ENCODE assay signal across 10 cellular contexts in genomic region chr2:161165811-161166210, GRCh38. TPM values are rescaled to one million over a fixed set of nuclear protein-coding genes. Genes with fewer than 3 reads are reported as not detected.
DNase-seq lines count a peak whose midpoint lies in the region; ATAC-seq and TF ChIP-seq lines count a peak whose summit lies in the region.
"Had no signal": no experiment of that assay in that cellular context is flagged by ENCODE, and none has a peak within 500 bp of the region (broad histone marks: within the 10 kb centered on the region; RNA-seq: fewer than 3 reads in every experiment).

No MANE protein-coding gene starts in this region.

- peaks cover 1% of the 10 kb centered on the region for H3K79me1 ChIP-seq in trophoblast cell (ENCODE audit: low read length)

- H3K4me1 ChIP-seq in GM23248 (ENCODE audit: insufficient read depth) (peaks cover 55% of the 10 kb centered on the region), OCI-LY3 (ENCODE audit: low read length) (peaks cover 94% of the 10 kb centered on the region), trophoblast cell (ENCODE audit: control insufficient read depth in 1 of 2, insufficient read depth in 2 of 2, low read length in 2 of 2) (no peaks in the 10 kb centered on the region), colonic mucosa (no peaks in the 10 kb centered on the region), aorta (ENCODE audit: control insufficient read depth in 1 of 2, insufficient read depth in 2 of 2, low read length in 2 of 2) (peaks cover 2 to 5% of the 10 kb centered on the region in 2 donors)

- H3K4ac ChIP-seq in trophoblast cell (ENCODE audit: low read depth, low read length): no peak overlapping the region

- H3K36me3 ChIP-seq in GM23248 (ENCODE audit: low read depth) (peaks cover 31% of the 10 kb centered on the region; the same call in 1 of the 2 replicates), OCI-LY3 (replicated peaks; ENCODE audit: low read depth, low read length) (peaks cover 39% of the 10 kb centered on the region), trophoblast cell (ENCODE audit: control insufficient read depth in 1 of 2, insufficient read depth in 2 of 2, low read length in 2 of 2) (no peaks in the 10 kb centered on the region), colonic mucosa (no peaks in the 10 kb centered on the region), aorta (ENCODE audit: control insufficient read depth in 1 of 2, insufficient read depth in 2 of 2, low read length in 1 of 2) (no peaks in the 10 kb centered on the region)

- peaks cover 30% of the 10 kb centered on the region for H3F3A ChIP-seq in GM23248 (ENCODE audit: insufficient read depth)

- H3K79me2 ChIP-seq in GM23248 (ENCODE audit: insufficient read depth): peaks cover 97% of the 10 kb centered on the region
- peaks cover 96% of the 10 kb centered on the region for H3K79me2 ChIP-seq in OCI-LY3 (ENCODE audit: low read length)
- peaks cover 2% of the 10 kb centered on the region for H3K79me2 ChIP-seq in trophoblast cell (ENCODE audit: control insufficient read depth, insufficient read depth, low read length, poor library complexity)

- no peak overlapping the region for H3K23ac ChIP-seq in trophoblast cell (ENCODE audit: low read length)

- no peak overlapping the region for H2AFZ ChIP-seq in GM23248
- no peak overlapping the region for H2AFZ ChIP-seq in OCI-LY3 (ENCODE audit: low read depth, low read length)
- no peak overlapping the region for H2AFZ ChIP-seq in trophoblast cell (ENCODE audit: insufficient read depth, low read length, poor library complexity)

- no peaks in the 10 kb centered on the region for H4K20me1 ChIP-seq in GM23248 (ENCODE audit: insufficient read depth)
- H4K20me1 ChIP-seq in OCI-LY3 (ENCODE audit: insufficient read depth, low read length): peaks cover 43% of the 10 kb centered on the region

- intact Hi-C loops in colonic mucosa (cut with DNase I): no loop called here
- intact Hi-C loops in aorta (cut with DNase I): no loop called here

- no peak overlapping the region for H2BK12ac ChIP-seq in trophoblast cell (ENCODE audit: low read length)

- no peak overlapping the region for H2BK5ac ChIP-seq in trophoblast cell (ENCODE audit: low read depth, low read length, poor library complexity)

- H4K12ac ChIP-seq in trophoblast cell (ENCODE audit: low read depth, low read length): no peak overlapping the region

- no peaks in the 10 kb centered on the region for H3K9me2 ChIP-seq in GM23248 (ENCODE audit: insufficient read depth)

- H3K18ac ChIP-seq in trophoblast cell (ENCODE audit: low read length): no peak overlapping the region

- DNase-seq in GF-D8 (lab: John Stamatoyannopoulos, UW) (peak; percentile 31), GM23248 (peak; percentile 35), fibroblast of villous mesenchyme (ENCODE audit: low read depth) (peak; percentile 59), trophoblast cell (no peak), colonic mucosa (no peak), aorta (no peak), GM13976 (ENCODE audit: low spot score) (no peak)
- DNase-seq: GDM1 had no signal

- peak overlapping the region; percentile 19; the same call in 1 of the 2 replicates for H3K9ac ChIP-seq in GM23248
- peak overlapping the region; percentile 63 for H3K9ac ChIP-seq in OCI-LY3 (ENCODE audit: low read length)
- H3K9ac ChIP-seq in trophoblast cell (ENCODE audit: low read length): no peak overlapping the region
- no peak overlapping the region for H3K9ac ChIP-seq in colonic mucosa (ENCODE audit: low read depth in 2 of 2, low read length in 2 of 2)

- TF ChIP-seq CTCF in OCI-LY3 (IDR thresholded peaks at IDR 0.05; ENCODE audit: low read depth, low read length): no peak
- no peak for TF ChIP-seq CTCF in fibroblast of villous mesenchyme (IDR thresholded peaks at IDR 0.05; ENCODE audit: insufficient read depth, low read depth, low read length)
- TF ChIP-seq CTCF in colonic mucosa (IDR thresholded peaks at IDR 0.05): no peak
- TF ChIP-seq CTCF in GM13976 (IDR thresholded peaks at IDR 0.05; ENCODE audit: borderline replicate concordance, control extremely low read depth, extremely low read depth, insufficient read depth, missing control alignments): no peak

- H2AK5ac ChIP-seq in trophoblast cell (ENCODE audit: low read length): no peak overlapping the region

- no peak overlapping the region for H2BK120ac ChIP-seq in trophoblast cell (ENCODE audit: insufficient read depth, low read length, poor library complexity)

- H4K91ac ChIP-seq in trophoblast cell (ENCODE audit: low read depth, low read length): no peak overlapping the region

- H3K27me3 ChIP-seq in GM23248 (replicated peaks; ENCODE audit: insufficient read depth): no peaks in the 10 kb centered on the region
- H3K27me3 ChIP-seq in OCI-LY3 (ENCODE audit: low read depth, low read length): no peaks in the 10 kb centered on the region
- no peaks in the 10 kb centered on the region for H3K27me3 ChIP-seq in trophoblast cell (ENCODE audit: insufficient read depth, low read length)
- H3K27me3 ChIP-seq in colonic mucosa: no peaks in the 10 kb centered on the region
- H3K27me3 ChIP-seq in aorta (ENCODE audit: control insufficient read depth in 1 of 2, insufficient read depth in 2 of 2, low read length in 1 of 2): no peaks in the 10 kb centered on the region

- H3K14ac ChIP-seq in trophoblast cell (ENCODE audit: low read length): no peak overlapping the region

- ATAC-seq in aorta (ENCODE audit: low FRiP score): no peak

- H3K9me3 ChIP-seq in GM23248 (ENCODE audit: low read depth) (no peaks in the 10 kb centered on the region), OCI-LY3 (ENCODE audit: insufficient read depth, low read length) (peaks cover 5% of the 10 kb centered on the region; the same call in 1 of the 2 replicates), trophoblast cell (ENCODE audit: insufficient read depth, low read depth, low read length) (no peaks in the 10 kb centered on the region), colonic mucosa (no peaks in the 10 kb centered on the region), aorta (ENCODE audit: control insufficient read depth, low read length) (no peaks in the 10 kb centered on the region)

- 96 to 100% methylated on average over 1 of the region's 1 CpG for WGBS in GM23248 (ENCODE audit: low coverage in 1 of 2, low lambda C conversion rate in 2 of 2, missing lambda C conversion rate in 2 of 2), 2 experiments
- no CpG with 5 or more reads among the region's 1 CpG for WGBS in trophoblast cell (ENCODE audit: extremely low coverage, insufficient coverage, insufficient read length)
- 93 to 100% methylated on average over 1 of the region's 1 CpG for WGBS in aorta, 2 donors

- peak overlapping the region; percentile 63 for H3K4me2 ChIP-seq in GM23248 (ENCODE audit: unreplicated experiment)
- H3K4me2 ChIP-seq in OCI-LY3 (ENCODE audit: low read length): peak overlapping the region; percentile 78
- no peak overlapping the region for H3K4me2 ChIP-seq in trophoblast cell (ENCODE audit: low read length)

- in situ Hi-C loops in GM23248 (cut with MboI) (no loop called here), GM13976 (cut with MboI; ENCODE audit: low sequenced_read_pairs, unreplicated experiment) (no loop called here)

- H3K4me3 ChIP-seq in GM23248 (peak overlapping the region; percentile 34; the same call in 1 of the 2 replicates), OCI-LY3 (ENCODE audit: low read length) (peak overlapping the region; percentile 63), fibroblast of villous mesenchyme (ENCODE audit: low read depth, low read length) (no peak overlapping the region), trophoblast cell (ENCODE audit: low read depth, low read length) (no peak overlapping the region), colonic mucosa (no peak overlapping the region), aorta (ENCODE audit: low read length in 2 of 2) (no peak overlapping the region)

- H4K8ac ChIP-seq in trophoblast cell (ENCODE audit: low read depth, low read length): no peak overlapping the region

- peak overlapping the region; percentile 71 for H3K27ac ChIP-seq in GM23248
- H3K27ac ChIP-seq in OCI-LY3 (ENCODE audit: low read length): peak overlapping the region; percentile 94
- H3K27ac ChIP-seq in trophoblast cell (ENCODE audit: low read depth, low read length): no peak overlapping the region
- H3K27ac ChIP-seq in colonic mucosa: no peak overlapping the region
- H3K27ac ChIP-seq in aorta (ENCODE audit: low read depth in 1 of 2, low read length in 2 of 2): no peak overlapping the region
- H3K27ac ChIP-seq: RWPE1 had no signal

RNA-seq across cellular contexts. Expression of gene TANK, which starts 5.6 kb away (rescaled TPM):
- total RNA-seq in GM23248 (2014; rRNA removed; shearing (Covaris generic)): 60.4 and 69.4 TPM in 2 replicates
- polyA plus RNA-seq in GM23248 (2016; fragmentation: Nextera tagmentation; extraction: Ambion mirVana) (84.4 and 87.1 TPM in 2 replicates), aorta (10 to 100 TPM; 33.1 to 39.3 TPM)
- total RNA-seq in fibroblast of villous mesenchyme (87.3 and 100 TPM in 2 replicates), colonic mucosa (10 to 100 TPM; 47.4 to 60.7 TPM), aorta (10 to 100 TPM; 57.7 to 76.9 TPM)
- polyA plus RNA-seq in trophoblast cell (2013): 73.9 and 77.5 TPM in 2 replicates

Comparison
In these comparisons a context has a peak if more than half of its experiments do, and no peak if none do; other contexts are left out.
1. DNase-seq: peak in GF-D8 (single experiment), GM23248 (single experiment) and fibroblast of villous mesenchyme (single experiment); none in trophoblast cell (0 of 2), colonic mucosa (single experiment), aorta (0 of 2) and GM13976 (single experiment).
2. H3K27ac ChIP-seq: peak in GM23248 (single experiment) and OCI-LY3 (single experiment); none in trophoblast cell (single experiment), colonic mucosa (single experiment) and aorta (0 of 2).
3. H3K4me3 ChIP-seq: peak in GM23248 (single experiment) and OCI-LY3 (single experiment); none in fibroblast of villous mesenchyme (single experiment), trophoblast cell (single experiment), colonic mucosa (single experiment) and aorta (0 of 2).
4. H3K9ac ChIP-seq: peak in GM23248 (single experiment) and OCI-LY3 (single experiment); none in trophoblast cell (single experiment) and colonic mucosa (0 of 2).